8 cellular contexts compared by ENCODE assay signal in genomic region chr1:16440480-16441311, GRCh38. TPM values are rescaled to one million over a fixed set of nuclear protein-coding genes. Genes with fewer than 3 reads are reported as not detected.
A peak's percentile ranks its signal among the peaks of the same experiment; 100 is the strongest.
DNase-seq lines count a peak whose midpoint lies in the region; ATAC-seq and TF ChIP-seq lines count a peak whose summit lies in the region.

Gene NECAP2 (plus strand): TSS chr1:16440724. CDS start chr1:16440762, 38 bp downstream.

- H3K4me1 Mint-ChIP-seq in Calu3 (ENCODE audit: low read depth, unreplicated experiment) (peaks cover 8% of the 10 kb centered on the region), endothelial cell (ENCODE audit: unreplicated experiment) (peaks cover 33% of the 10 kb centered on the region), mesothelial cell of epicardium (peaks cover 11% of the 10 kb centered on the region)

- H3K36me3 Mint-ChIP-seq in Calu3 (ENCODE audit: insufficient read depth, unreplicated experiment) (peaks cover 28% of the 10 kb centered on the region), endothelial cell (ENCODE audit: low read depth, unreplicated experiment) (peaks cover 25% of the 10 kb centered on the region), mesothelial cell of epicardium (peaks cover 7% of the 10 kb centered on the region)

- H3K79me2 ChIP-seq in OCI-LY1 (ENCODE audit: insufficient read depth, low read length) = peaks cover 7% of the 10 kb centered on the region; the same call in 1 of the 2 replicates

- H3K27ac ChIP-seq in OCI-LY1 (ENCODE audit: low read depth, low read length, poor library complexity, severe bottlenecking) = peak within 1 kb of the TSS; percentile 41

- no peaks in the 10 kb centered on the region for H3K27me3 Mint-ChIP-seq in Calu3 (ENCODE audit: unreplicated experiment)
- peaks cover 9% of the 10 kb centered on the region for H3K27me3 Mint-ChIP-seq in endothelial cell (ENCODE audit: unreplicated experiment)
- no peaks in the 10 kb centered on the region for H3K27me3 Mint-ChIP-seq in mesothelial cell of epicardium (ENCODE audit: low read depth)

- H3K4me3 ChIP-seq in OCI-LY1 (ENCODE audit: low read depth, low read length, poor library complexity, severe bottlenecking) = peak within 1 kb of the TSS; percentile 94

- peak; percentile 83 for ATAC-seq in GM21423 (IDR thresholded peaks at IDR 0.05; ENCODE audit: unreplicated experiment)

- TF ChIP-seq CTCF in Calu3 (IDR thresholded peaks at IDR 0.05; ENCODE audit: unreplicated experiment) (peak; percentile 52), OCI-LY1 (IDR thresholded peaks at IDR 0.05; ENCODE audit: low read length) (peak; percentile 83), endothelial cell (IDR thresholded peaks at IDR 0.05; ENCODE audit: unreplicated experiment) (peak; percentile 83), mesothelial cell of epicardium (IDR thresholded peaks at IDR 0.05; ENCODE audit: unreplicated experiment) (peak; percentile 80)

- peak within 1 kb of the TSS; percentile 85 for H3K27ac Mint-ChIP-seq in Calu3 (ENCODE audit: unreplicated experiment)
- peak within 1 kb of the TSS; percentile 97 for H3K27ac Mint-ChIP-seq in endothelial cell (ENCODE audit: unreplicated experiment)
- H3K27ac Mint-ChIP-seq in mesothelial cell of epicardium = peak within 1 kb of the TSS; percentile 95

- peak; percentile 93 for DNase-seq in Calu3
- peak; percentile 85 for DNase-seq in HuH-7.5 (ENCODE audit: low spot score)
- peak; percentile 96 for DNase-seq in activated CD8-positive, alpha-beta memory T cell treated with anti-CD3 and anti-CD28 coated beads, Interleukin-2, amount 50 U/mL, for 4 hours
- DNase-seq in endothelial cell (ENCODE audit: low spot score) = peak; percentile 99
- peak; percentile 90 to 98 for DNase-seq in mesothelial cell of epicardium (ENCODE audit: low spot score in 2 of 2, unreplicated experiment in 2 of 2)
- DNase-seq in stimulated activated CD8-positive, alpha-beta memory T cell treated with anti-CD3 and anti-CD28 coated beads, Interleukin-15, amount 100 ng/mL, for 4 hours (ENCODE audit: low read depth in 2 of 2) = peak; percentile 83 to 86

- H3K9me3 Mint-ChIP-seq in Calu3 (ENCODE audit: low read depth, unreplicated experiment) (no peaks in the 10 kb centered on the region), endothelial cell (ENCODE audit: unreplicated experiment) (no peaks in the 10 kb centered on the region), mesothelial cell of epicardium (no peaks in the 10 kb centered on the region)

- peak within 1 kb of the TSS; percentile 97 for H3K4me2 ChIP-seq in OCI-LY1 (ENCODE audit: low read length)

- CTCF ChIA-PET in Calu3 (lab: Charles Lee) = interaction anchor here (0.6 kb wide), 1 partner anchor 15 kb away, joined by 4 read pairs; no protein-coding TSS in a partner anchor

- peak within 1 kb of the TSS; percentile 81 for H3K4me3 Mint-ChIP-seq in Calu3 (ENCODE audit: low read depth, unreplicated experiment)
- peak within 1 kb of the TSS; percentile 98 for H3K4me3 Mint-ChIP-seq in endothelial cell (ENCODE audit: unreplicated experiment)
- peak within 1 kb of the TSS; percentile 91 for H3K4me3 Mint-ChIP-seq in mesothelial cell of epicardium

- H3F3A ChIP-seq in OCI-LY1 (ENCODE audit: insufficient read depth, low read length) = no peaks in the 10 kb centered on the region

- H2AFZ ChIP-seq in OCI-LY1 (ENCODE audit: low read length) = peak within 1 kb of the TSS; percentile 66

- no peaks in the 10 kb centered on the region for H4K20me1 ChIP-seq in OCI-LY1 (ENCODE audit: insufficient read depth, low read length)

- intact Hi-C loops in Calu3 (cut with micrococcal nuclease; ENCODE audit: unreplicated experiment) = no loop called here

- H3K9ac ChIP-seq in OCI-LY1 (ENCODE audit: low read length) = peak within 1 kb of the TSS; percentile 89

- H3K36me3 ChIP-seq in OCI-LY1 (ENCODE audit: insufficient read depth, low read length) = peaks cover 23% of the 10 kb centered on the region; the same call in 1 of the 2 replicates

- no peaks in the 10 kb centered on the region for H3K9me2 ChIP-seq in OCI-LY1 (ENCODE audit: low read depth, low read length)

- TSS peak; percentile 65 for BruUV-seq in Calu3 (replicated peaks; lab: Mats Ljungman, UMichigan)

- no peaks in the 10 kb centered on the region for H3K27me3 ChIP-seq in OCI-LY1 (ENCODE audit: insufficient read depth, low read length)

- no peaks in the 10 kb centered on the region for H3K9me3 ChIP-seq in OCI-LY1 (ENCODE audit: low read length)

- peaks cover 28% of the 10 kb centered on the region for H3K4me1 ChIP-seq in OCI-LY1 (ENCODE audit: insufficient read depth, low read length, severe bottlenecking)

RNA-seq across cellular contexts. Expression of gene NECAP2, which starts in this region (rescaled TPM):
- total RNA-seq in Calu3 (2022) (28.1 and 30.7 TPM in 2 replicates), endothelial cell (ENCODE audit: unreplicated experiment) (192 TPM), mesothelial cell of epicardium (43.7 to 46.7 TPM (median 44.1 TPM) in 3 replicates)

Comparison
In these comparisons a context has a peak if more than half of its experiments do, and no peak if none do; other contexts are left out.
1. Peak in every context shown above with its lines: DNase-seq, ATAC-seq, H3K4me3 ChIP-seq and H3K27ac ChIP-seq.